In genomic region chr20:35619196-35620095, GRCh38 we compare ENCODE assay signal across 8 cellular contexts. TPM values are rescaled to one million over a fixed set of nuclear protein-coding genes. Genes with fewer than 3 reads are reported as not detected.
A peak's percentile ranks its signal among the peaks of the same experiment; 100 is the strongest.
DNase-seq lines count a peak whose midpoint lies in the region; ATAC-seq and TF ChIP-seq lines count a peak whose summit lies in the region.

No MANE protein-coding gene starts in this region.

- H3K9ac ChIP-seq in liver (ENCODE audit: low read depth in 1 of 2, low read length in 2 of 2), result peak overlapping the region in 1 of 2 donors; percentile 21

- 8% methylated on average over 49 of the region's 49 CpGs for WGBS in liver

- TF ChIP-seq CTCF in GM12873 (IDR thresholded peaks at IDR 0.05; ENCODE audit: insufficient read depth, low read depth, low read length, missing control alignments), result peak; percentile 83
- TF ChIP-seq CTCF in chondrocyte (IDR thresholded peaks at IDR 0.05), result peak; percentile 70
- peak; percentile 11 for TF ChIP-seq CTCF in liver (IDR thresholded peaks at IDR 0.05; ENCODE audit: low read depth, low read length, missing input control)

- H3K27me3 Mint-ChIP-seq in chondrocyte (ENCODE audit: low read depth), result no peaks in the 10 kb centered on the region

- peak in 1 of 2 donors; percentile 8 for TF ChIP-seq RAD21 in liver (IDR thresholded peaks at IDR 0.05)

- H3K27ac ChIP-seq in liver (ENCODE audit: low read depth in 1 of 2, low read length in 2 of 2), result no peak overlapping the region

- peak overlapping the region; percentile 90 for H3K27ac Mint-ChIP-seq in chondrocyte (ENCODE audit: unreplicated experiment)

- peaks cover 34% of the 10 kb centered on the region for H3K4me1 Mint-ChIP-seq in chondrocyte (ENCODE audit: low read depth)

- H3K4me3 Mint-ChIP-seq in chondrocyte (ENCODE audit: unreplicated experiment), result peak overlapping the region; percentile 89

- H3K36me3 Mint-ChIP-seq in chondrocyte (ENCODE audit: low read depth), result peaks cover 2% of the 10 kb centered on the region

- ATAC-seq in HG02938 (IDR thresholded peaks at IDR 0.05; ENCODE audit: unreplicated experiment), result peak; percentile 37
- ATAC-seq in HG03520 (IDR thresholded peaks at IDR 0.05; ENCODE audit: unreplicated experiment), result no peak

- peak overlapping the region in 2 of 3 donors; percentile 37 to 42 for H3K4me3 ChIP-seq in liver (ENCODE audit: low read depth in 1 of 3, low read length in 3 of 3)

- DNase-seq in NCI-H2227 (lab: John Stamatoyannopoulos, UW; ENCODE audit: unreplicated experiment), result peak; percentile 92
- peak; percentile 78 for DNase-seq in activated CD4-positive, CD25-positive, alpha-beta regulatory T cell treated with anti-CD3 and anti-CD28 coated beads, Interleukin-2, amount 50 U/mL, for 72 hours
- DNase-seq in chondrocyte (ENCODE audit: low spot score), result peak; percentile 94
- DNase-seq in stimulated activated CD4-positive, alpha-beta T cell treated with anti-CD3 and anti-CD28 coated beads, Interleukin-4, amount 100 ng/mL, for 24 hours, result peak; percentile 86

- peaks cover 0 to 2% (median 0%) of the 10 kb centered on the region in 4 donors for H3K36me3 ChIP-seq in liver (ENCODE audit: control insufficient read depth in 4 of 4, insufficient read depth in 3 of 4, low read depth in 1 of 4, low read length in 3 of 4)

- H3K27me3 ChIP-seq in liver (ENCODE audit: control insufficient read depth in 4 of 4, insufficient read depth in 4 of 4, low read length in 3 of 4), result no peaks in the 10 kb centered on the region

- H3K9me3 Mint-ChIP-seq in chondrocyte (ENCODE audit: low read depth), result no peaks in the 10 kb centered on the region

- H3K4me1 ChIP-seq in liver (ENCODE audit: control insufficient read depth in 4 of 4, insufficient read depth in 4 of 4, low read length in 3 of 4), result peaks cover 15 to 37% (median 25%) of the 10 kb centered on the region in 4 donors

- H3K9me3 ChIP-seq in liver (ENCODE audit: control insufficient read depth in 4 of 4, low read length in 3 of 4), result no peaks in the 10 kb centered on the region

TF ChIP-seq in liver, 16 proteins besides CTCF, POLR2A, EP300 and RAD21:
- TF ChIP-seq, protein P1, sequence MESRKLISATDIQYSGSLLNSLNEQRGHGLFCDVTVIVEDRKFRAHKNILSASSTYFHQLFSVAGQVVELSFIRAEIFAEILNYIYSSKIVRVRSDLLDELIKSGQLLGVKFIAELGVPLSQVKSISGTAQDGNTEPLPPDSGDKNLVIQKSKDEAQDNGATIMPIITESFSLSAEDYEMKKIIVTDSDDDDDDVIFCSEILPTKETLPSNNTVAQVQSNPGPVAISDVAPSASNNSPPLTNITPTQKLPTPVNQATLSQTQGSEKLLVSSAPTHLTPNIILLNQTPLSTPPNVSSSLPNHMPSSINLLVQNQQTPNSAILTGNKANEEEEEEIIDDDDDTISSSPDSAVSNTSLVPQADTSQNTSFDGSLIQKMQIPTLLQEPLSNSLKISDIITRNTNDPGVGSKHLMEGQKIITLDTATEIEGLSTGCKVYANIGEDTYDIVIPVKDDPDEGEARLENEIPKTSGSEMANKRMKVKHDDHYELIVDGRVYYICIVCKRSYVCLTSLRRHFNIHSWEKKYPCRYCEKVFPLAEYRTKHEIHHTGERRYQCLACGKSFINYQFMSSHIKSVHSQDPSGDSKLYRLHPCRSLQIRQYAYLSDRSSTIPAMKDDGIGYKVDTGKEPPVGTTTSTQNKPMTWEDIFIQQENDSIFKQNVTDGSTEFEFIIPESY (IDR thresholded peaks at IDR 0.05), result no peak
- TF ChIP-seq RXRA (IDR thresholded peaks at IDR 0.05), result peak; percentile 11 to 24
- TF ChIP-seq YY1 (IDR thresholded peaks at IDR 0.05), result peak; percentile 37
- no peak for TF ChIP-seq FOXA1 (IDR thresholded peaks at IDR 0.05)

RNA-seq across cellular contexts. Expression of gene SPAG4, which starts 3.8 kb away (rescaled TPM):
- total RNA-seq in chondrocyte (1.9 to 8.8 TPM (median 8.6 TPM) in 3 replicates), liver (1 to 10 TPM; 3.3 to 3.5 TPM)
- polyA plus RNA-seq in liver, result 1 to 10 TPM; 2.1 to 4.6 TPM

RNA-seq across cellular contexts. Expression of gene CPNE1, which starts 45.3 kb away (rescaled TPM):
- 127 to 142 TPM (median 142 TPM) in 3 replicates for total RNA-seq in chondrocyte
- 10 to 100 TPM; 48.5 to 55.4 TPM for total RNA-seq in liver
- 10 to 100 TPM; 25.5 to 52.5 TPM for polyA plus RNA-seq in liver

RNA-seq across cellular contexts. Expression of gene RBM12, which starts 45.3 kb away (rescaled TPM):
- 59.0 to 66.5 TPM (median 63.8 TPM) in 3 replicates for total RNA-seq in chondrocyte
- 10 to 100 TPM; 19.7 to 20.0 TPM for total RNA-seq in liver
- polyA plus RNA-seq in liver, result 10 to 100 TPM in 1 of 2 donors, 1 to 10 TPM in 1; 3.4 to 11.9 TPM

Comparison
In these comparisons a context has a peak if more than half of its experiments do, and no peak if none do; other contexts are left out.
1. CTCF ChIP-seq: peak in every context shown above with its lines; median percentile 83 in GM12873; 70 in chondrocyte; 11 in liver.